10 cellular contexts compared by ENCODE assay signal in genomic region chr4:17029964-17030363, GRCh38.
"Had no signal": no experiment of that assay in that cellular context is flagged by ENCODE, and none has a peak within 500 bp of the region (broad histone marks: within the 10 kb centered on the region; RNA-seq: fewer than 3 reads in every experiment).

No MANE protein-coding gene starts in this region.

- ATAC-seq: left lobe of liver had no signal

- H3K4me3 ChIP-seq: coronary artery, right atrium auricular region, skin epidermis had no signal

- DNase-seq: activated B cell treated with CpG ODN at 0.5 μM for 24 hours; activated CD4-positive, alpha-beta T cell treated with anti-CD3 and anti-CD28 coated beads, Interleukin-2, amount 10 ng/mL, durations not matched to agents 24 days and 14 days; activated naive CD4-positive, alpha-beta T cell treated with anti-CD3 and anti-CD28 coated beads for 36 hours; effector CD4-positive, alpha-beta T cell; T-helper 2 cell had no signal

- H3K9me3 ChIP-seq: right atrium auricular region had no signal

- H2AFZ ChIP-seq: parathyroid adenoma had no signal

- H3K9ac ChIP-seq: parathyroid adenoma had no signal

- H3K27me3 ChIP-seq: right atrium auricular region had no signal

- H3K4me1 ChIP-seq: parathyroid adenoma, right atrium auricular region had no signal

- H3K36me3 ChIP-seq: right atrium auricular region had no signal

- H3K27ac ChIP-seq: coronary artery, parathyroid adenoma, right atrium auricular region, skin epidermis had no signal
